ENCODE assay signal across 22 cellular contexts in genomic region chr15:60838206-60838605, GRCh38.
A peak's percentile ranks its signal among the peaks of the same experiment; 100 is the strongest.
DNase-seq lines count a peak whose midpoint lies in the region; ATAC-seq and TF ChIP-seq lines count a peak whose summit lies in the region.
"Had no signal": no experiment of that assay in that cellular context is flagged by ENCODE, and none has a peak within 500 bp of the region (broad histone marks: within the 10 kb centered on the region; RNA-seq: fewer than 3 reads in every experiment).

No MANE protein-coding gene starts in this region.

- ATAC-seq in Right ventricle myocardium superior (ENCODE audit: poor library complexity) (peak; percentile 22), right cardiac atrium (no peak), T-cell (replicated peaks in 1 of 4) (no peak)
- ATAC-seq: HepG2, Panc1 had no signal

- H3K36me3 Mint-ChIP-seq in T-cell (peaks cover 7% of the 10 kb centered on the region), neural crest cell (ENCODE audit: low read depth) (no peaks in the 10 kb centered on the region)
- H3K36me3 Mint-ChIP-seq in activated CD4-positive, alpha-beta T cell treated with anti-CD3 and anti-CD28 coated beads, Interleukin-2, amount 10 ng/mL, durations not matched to agents 24 days and 14 days (ENCODE audit: low read depth), result peaks cover 2% of the 10 kb centered on the region

- no peaks in the 10 kb centered on the region for H3K4me1 ChIP-seq in right cardiac atrium (ENCODE audit: control insufficient read depth, insufficient read depth, low read length)

- H3K9me3 Mint-ChIP-seq in T-cell, result no peaks in the 10 kb centered on the region
- no peaks in the 10 kb centered on the region for H3K9me3 Mint-ChIP-seq in neural crest cell
- H3K9me3 Mint-ChIP-seq in activated CD4-positive, alpha-beta T cell treated with anti-CD3 and anti-CD28 coated beads, Interleukin-2, amount 10 ng/mL, durations not matched to agents 24 days and 14 days, result peaks cover 4% of the 10 kb centered on the region
- H3K9me3 Mint-ChIP-seq: T-helper 1 cell treated with Interleukin-12 subunit alpha and Interleukin-12 subunit beta and Interleukin-4 antibody, amounts not matched to agents 30 μg/mL and 1 μg/mL, for 36 hours had no signal

- POLR2A ChIA-PET in T-cell (lab: Charles Lee), result no interaction called here

- DNase-seq in Right ventricle myocardium superior, result no peak
- no peak for DNase-seq in right cardiac atrium
- DNase-seq in GM12865 (ENCODE audit: low read depth), result peak; percentile 60
- DNase-seq in T-cell, result no peak
- DNase-seq in neural crest cell (ENCODE audit: low read depth, low spot score), result no peak
- DNase-seq in NCI-H187 treated with DMSO at 0.1 percent for 48 hours (lab: John Stamatoyannopoulos, UW), result no peak
- no peak for DNase-seq in NCI-H524 treated with DMSO at 0.1 percent for 48 hours (lab: John Stamatoyannopoulos, UW)
- DNase-seq in activated CD4-positive, alpha-beta T cell treated with anti-CD3 and anti-CD28 coated beads, Interleukin-2, amount 10 ng/mL, durations not matched to agents 24 days and 14 days, result no peak
- DNase-seq: AML-193, DMS79, H7, KBM-7, NCI-H1092 treated with DMSO at 0.1 percent for 48 hours, NCI-H1436 treated with DMSO at 0.1 percent for 48 hours, NCI-H2029, NCI-H2227 treated with DMSO at 0.1 percent for 48 hours, NCI-H510A treated with DMSO at 0.1 percent for 48 hours, NCI-H774 had no signal

- H3K27ac ChIP-seq in right cardiac atrium (ENCODE audit: low read length), result no peak overlapping the region
- H3K27ac ChIP-seq: C4-2B had no signal

- CTCF ChIA-PET in T-cell (lab: Charles Lee), result no interaction called here

- no peaks in the 10 kb centered on the region for H3K9me3 ChIP-seq in right cardiac atrium (ENCODE audit: control insufficient read depth, low read length)

- H3K27ac Mint-ChIP-seq in T-cell (peak overlapping the region; percentile 50 to 64), neural crest cell (ENCODE audit: unreplicated experiment) (peak overlapping the region; percentile 37)
- no peak overlapping the region for H3K27ac Mint-ChIP-seq in activated CD4-positive, alpha-beta T cell treated with anti-CD3 and anti-CD28 coated beads, Interleukin-2, amount 10 ng/mL, durations not matched to agents 24 days and 14 days
- H3K27ac Mint-ChIP-seq: T-helper 1 cell treated with Interleukin-12 subunit alpha and Interleukin-12 subunit beta and Interleukin-4 antibody, amounts not matched to agents 30 μg/mL and 1 μg/mL, for 36 hours had no signal

- H3K4me3 Mint-ChIP-seq in T-cell (no peak overlapping the region), neural crest cell (no peak overlapping the region)
- H3K4me3 Mint-ChIP-seq in activated CD4-positive, alpha-beta T cell treated with anti-CD3 and anti-CD28 coated beads, Interleukin-2, amount 10 ng/mL, durations not matched to agents 24 days and 14 days, result no peak overlapping the region
- H3K4me3 Mint-ChIP-seq: T-helper 1 cell treated with Interleukin-12 subunit alpha and Interleukin-12 subunit beta and Interleukin-4 antibody, amounts not matched to agents 30 μg/mL and 1 μg/mL, for 36 hours had no signal

- H3K4me3 ChIP-seq in right cardiac atrium (ENCODE audit: low read length) (no peak overlapping the region), GM12865 (ENCODE audit: low read depth, low read length) (no peak overlapping the region)

- intact Hi-C loops in Right ventricle myocardium superior (cut with DNase I), result no loop called here
- intact Hi-C loops in right cardiac atrium (cut with DNase I), result no loop called here
- intact Hi-C loops in activated CD4-positive, alpha-beta T cell treated with anti-CD3 and anti-CD28 coated beads, Interleukin-2, amount 10 ng/mL, durations not matched to agents 24 days and 14 days (cut with micrococcal nuclease), result no loop called here

- H3K27me3 Mint-ChIP-seq in T-cell, result no peaks in the 10 kb centered on the region
- peaks cover 49% of the 10 kb centered on the region for H3K27me3 Mint-ChIP-seq in neural crest cell (ENCODE audit: low read depth)
- H3K27me3 Mint-ChIP-seq in activated CD4-positive, alpha-beta T cell treated with anti-CD3 and anti-CD28 coated beads, Interleukin-2, amount 10 ng/mL, durations not matched to agents 24 days and 14 days, result peaks cover 16% of the 10 kb centered on the region

- WGBS in right cardiac atrium, result 88% methylated on average over 1 of the region's 1 CpG

- TF ChIP-seq CTCF in GM12865 (IDR thresholded peaks at IDR 0.05; ENCODE audit: insufficient read depth, low read depth, low read length, missing control alignments), result no peak
- no peak for TF ChIP-seq CTCF in neural crest cell (conservative IDR thresholded peaks at IDR 0.05)

- H3K4me1 Mint-ChIP-seq in T-cell, result peaks cover 74 to 78% (median 75%) of the 10 kb centered on the region in 3 donors
- no peaks in the 10 kb centered on the region for H3K4me1 Mint-ChIP-seq in neural crest cell
- peaks cover 46% of the 10 kb centered on the region for H3K4me1 Mint-ChIP-seq in activated CD4-positive, alpha-beta T cell treated with anti-CD3 and anti-CD28 coated beads, Interleukin-2, amount 10 ng/mL, durations not matched to agents 24 days and 14 days

- H3K27me3 ChIP-seq in right cardiac atrium (ENCODE audit: control insufficient read depth, insufficient read depth), result no peaks in the 10 kb centered on the region
